1 cellular context compared by ENCODE assay signal in genomic region chr1:201605385-201605747, GRCh38.
TF ChIP-seq lines count a peak whose summit lies in the region.

No MANE protein-coding gene starts in this region.

TF ChIP-seq in K562, 482 proteins besides CTCF, POLR2A, EP300 and RAD21 (continued from another document):
- TF ChIP-seq ZBTB40 (IDR thresholded peaks at IDR 0.05) (no peak), ZBTB40 (CRISPR knock-in tag; IDR thresholded peaks at IDR 0.05) (no peak), BHLHE40 (IDR thresholded peaks at IDR 0.05; ENCODE audit: low read length) (peak; percentile 87), SIRT6 (IDR thresholded peaks at IDR 0.05; ENCODE audit: low read depth, low read length) (no peak), TOE1 (IDR thresholded peaks at IDR 0.05; ENCODE audit: borderline replicate concordance) (peak; percentile 74; the same call in 1 of the 2 replicates), TOE1 (CRISPR knock-in tag; IDR thresholded peaks at IDR 0.05; ENCODE audit: borderline replicate concordance, low read depth) (no peak), ARID1B (IDR thresholded peaks at IDR 0.05) (no peak), CBX8 (IDR thresholded peaks at IDR 0.05; ENCODE audit: borderline replicate concordance, extremely low read depth, low read depth, low read length, poor library complexity, severe bottlenecking) (no peak), ZNF133 (CRISPR knock-in tag; IDR thresholded peaks at IDR 0.05) (no peak), HNRNPUL1 (IDR thresholded peaks at IDR 0.05; ENCODE audit: low read length) (no peak), MBD2 (IDR thresholded peaks at IDR 0.05; ENCODE audit: borderline replicate concordance, low read depth) (no peak), STAT5B (CRISPR knock-in tag; IDR thresholded peaks at IDR 0.05) (no peak), HCFC1 (IDR thresholded peaks at IDR 0.05; ENCODE audit: low read depth, low read length) (no peak), ZKSCAN8 (CRISPR knock-in tag; IDR thresholded peaks at IDR 0.05) (no peak), NUFIP1 (IDR thresholded peaks at IDR 0.05; ENCODE audit: partially characterized antibody) (no peak), TFE3 (CRISPR knock-in tag; IDR thresholded peaks at IDR 0.05) (peak; percentile 96), FOXA3 (CRISPR knock-in tag; conservative IDR thresholded peaks at IDR 0.05 in 1 of 2, IDR thresholded peaks at IDR 0.05 in 1 of 2) (no peak), POLR2H (tag; IDR thresholded peaks at IDR 0.05; ENCODE audit: low read depth) (no peak), MCM2 (IDR thresholded peaks at IDR 0.05; ENCODE audit: low read depth) (no peak), GATAD2A (IDR thresholded peaks at IDR 0.05) (no peak), ZNF584 (CRISPR knock-in tag; IDR thresholded peaks at IDR 0.05; ENCODE audit: low read depth) (no peak), ZEB2 (IDR thresholded peaks at IDR 0.05) (no peak), PRDM10 (IDR thresholded peaks at IDR 0.05; ENCODE audit: partially characterized antibody) (peak; percentile 61), KLF13 (tag; IDR thresholded peaks at IDR 0.05; ENCODE audit: borderline replicate concordance, low read depth) (no peak), KDM1A (IDR thresholded peaks at IDR 0.05) (peak in 1 of 2 experiments; percentile 4; a peak in 1 of 4 replicates), CBFA2T3 (IDR thresholded peaks at IDR 0.05) (0 out of 2 replicates have a peak, but pooled peaks have one; percentile 21), CCAR2 (IDR thresholded peaks at IDR 0.05; ENCODE audit: low read depth, low read length) (no peak), ZNF586 (CRISPR knock-in tag; conservative IDR thresholded peaks at IDR 0.05) (no peak), CHCHD3 (CRISPR knock-in tag; IDR thresholded peaks at IDR 0.05) (no peak), BRF1 (IDR thresholded peaks at IDR 0.05; ENCODE audit: borderline replicate concordance, extremely low read depth, insufficient read length) (no peak), ARID4B (CRISPR knock-in tag; IDR thresholded peaks at IDR 0.05) (no peak), MITF (IDR thresholded peaks at IDR 0.05) (peak; percentile 14; the same call in 1 of the 2 replicates), POLR2AphosphoS5 (IDR thresholded peaks at IDR 0.05; ENCODE audit: control insufficient read depth, insufficient read depth, low read depth, low read length) (no peak), MTA1 (IDR thresholded peaks at IDR 0.05; ENCODE audit: borderline replicate concordance) (no peak), PHB (CRISPR knock-in tag; IDR thresholded peaks at IDR 0.05) (no peak), U2AF2 (optimal IDR thresholded peaks at IDR 0.05; ENCODE audit: low read depth, low read length) (no peak), SMARCB1 (IDR thresholded peaks at IDR 0.05; ENCODE audit: insufficient read length, low read depth) (no peak), ZNF165 (CRISPR knock-in tag; IDR thresholded peaks at IDR 0.05; ENCODE audit: borderline replicate concordance) (no peak)
